Comparison of ENCODE assay signal across 11 cellular contexts in the genomic region with DNA sequence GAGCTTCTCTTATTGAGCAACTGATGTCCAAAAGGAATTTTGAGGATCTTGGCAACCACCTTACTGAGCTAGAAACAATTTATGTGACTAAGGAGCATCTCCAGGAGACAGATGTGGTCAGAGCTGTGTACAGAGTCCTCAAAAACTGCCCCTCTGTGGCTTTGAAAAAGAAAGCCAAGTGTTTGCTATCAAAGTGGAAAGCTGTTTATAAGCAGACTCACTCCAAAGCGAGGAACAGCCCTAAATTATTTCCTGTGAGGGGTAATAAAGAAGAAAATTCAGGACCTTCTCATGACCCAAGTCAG. TPM values are rescaled to one million over a fixed set of nuclear protein-coding genes. Genes with fewer than 3 reads are reported as not detected.
A peak's percentile ranks its signal among the peaks of the same experiment; 100 is the strongest.
DNase-seq lines count a peak whose midpoint lies in the region; ATAC-seq, FAIRE-seq and TF ChIP-seq lines count a peak whose summit lies in the region.
"Had no signal": no experiment of that assay in that cellular context is flagged by ENCODE, and none has a peak within 500 bp of the region (broad histone marks: within the 10 kb centered on the region; RNA-seq: fewer than 3 reads in every experiment).

No MANE protein-coding gene starts in this region.

- peak overlapping the region; percentile 22 for H3K27ac Mint-ChIP-seq in central memory CD8-positive, alpha-beta T cell (ENCODE audit: low read depth)
- H3K27ac Mint-ChIP-seq in H9, result no peak overlapping the region

- FAIRE-seq in urothelium cell line (lab: Jason Lieb, UNC), result no peak

- H3K27me3 ChIP-seq in muscle layer of colon (ENCODE audit: control insufficient read depth in 1 of 2, insufficient read depth in 2 of 2, low read length in 2 of 2) (no peaks in the 10 kb centered on the region), H9 (ENCODE audit: insufficient read depth, low read length) (no peaks in the 10 kb centered on the region)

- WGBS in H9 (ENCODE audit: extremely low coverage, insufficient read length, low lambda C conversion rate), result no CpG with 5 or more reads among the region's 1 CpG

- H2AFZ ChIP-seq in H9 (ENCODE audit: low read length), result no peak overlapping the region

- H4K91ac ChIP-seq in H9 (ENCODE audit: insufficient read length, low read depth, low read length), result no peak overlapping the region

- H3K36me3 ChIP-seq in muscle layer of colon (ENCODE audit: insufficient read depth, low read length), result no peaks in the 10 kb centered on the region

- H3K36me3 Mint-ChIP-seq in central memory CD8-positive, alpha-beta T cell (ENCODE audit: insufficient read depth), result peaks cover 34% of the 10 kb centered on the region
- H3K36me3 Mint-ChIP-seq in H9 (ENCODE audit: insufficient read depth in 1 of 3, low read depth in 3 of 3), result peaks cover 15 to 34% (median 31%) of the 10 kb centered on the region in 3 experiments; a peak in 6 of 7 replicates

- H3T11ph ChIP-seq in H9 (ENCODE audit: low read length), result no peak overlapping the region

- H3K9me3 ChIP-seq in muscle layer of colon (ENCODE audit: low read length) (no peaks in the 10 kb centered on the region), H9 (ENCODE audit: control insufficient read depth, low read depth, low read length) (no peaks in the 10 kb centered on the region)

- H3K4me1 ChIP-seq in muscle layer of colon (ENCODE audit: insufficient read depth, low read length) (peaks cover 7% of the 10 kb centered on the region), H9 (ENCODE audit: insufficient read depth, low read length) (no peaks in the 10 kb centered on the region)

- H3K27me3 Mint-ChIP-seq in central memory CD8-positive, alpha-beta T cell, result no peaks in the 10 kb centered on the region
- H3K27me3 Mint-ChIP-seq in H9 (ENCODE audit: low read depth), result no peaks in the 10 kb centered on the region
- H3K27me3 Mint-ChIP-seq: brain had no signal

- peak overlapping the region; percentile 37 for H3K27ac ChIP-seq in muscle layer of colon (ENCODE audit: low read depth, low read length)
- H3K27ac ChIP-seq in H9 (ENCODE audit: insufficient read length, low read depth, low read length), result no peak overlapping the region

- H4K20me1 ChIP-seq in H9 (ENCODE audit: control insufficient read depth, insufficient read depth, insufficient read length), result no peaks in the 10 kb centered on the region

- no peak overlapping the region for H2BK15ac ChIP-seq in H9 (ENCODE audit: low read depth, low read length)

- no peaks in the 10 kb centered on the region for H3K9me3 Mint-ChIP-seq in central memory CD8-positive, alpha-beta T cell
- peaks cover 38 to 59% of the 10 kb centered on the region in 2 experiments for H3K9me3 Mint-ChIP-seq in H9

- no peak overlapping the region for H3K14ac ChIP-seq in H9 (ENCODE audit: insufficient read depth, low read length)

- TF ChIP-seq CTCF in AG10803 (conservative IDR thresholded peaks at IDR 0.05; ENCODE audit: low read length), result no peak
- no peak for TF ChIP-seq CTCF in H9 (conservative IDR thresholded peaks at IDR 0.05)

- no peaks in the 10 kb centered on the region for H3K23me2 ChIP-seq in H9 (ENCODE audit: insufficient read length, low read depth, low read length, poor library complexity, severe bottlenecking)

- H3K4me1 Mint-ChIP-seq in central memory CD8-positive, alpha-beta T cell, result peaks cover 5% of the 10 kb centered on the region
- peaks cover 6 to 7% of the 10 kb centered on the region in 2 experiments for H3K4me1 Mint-ChIP-seq in H9

- peak; percentile 95 for DNase-seq in AG10803 (ENCODE audit: low read depth)
- no peak for DNase-seq in central memory CD8-positive, alpha-beta T cell (ENCODE audit: low spot score in 2 of 2)
- no peak for DNase-seq in H9
- DNase-seq in Ammon's horn (ENCODE audit: low spot score), result no peak
- DNase-seq in DMS53 (lab: John Stamatoyannopoulos, UW), result no peak
- DNase-seq in urothelium cell line (ENCODE audit: low spot score), result no peak
- DNase-seq: NCI-H1694 treated with DMSO at 0.1 percent for 48 hours had no signal

- no peak overlapping the region for H4K8ac ChIP-seq in H9 (replicated peaks; ENCODE audit: insufficient read length, low read depth, low read length)

- no peaks in the 10 kb centered on the region for H3K79me2 ChIP-seq in H9 (ENCODE audit: insufficient read depth, low read length)

- peak overlapping the region; percentile 13 for H3K4me3 Mint-ChIP-seq in central memory CD8-positive, alpha-beta T cell
- H3K4me3 Mint-ChIP-seq in H9, result no peak overlapping the region

- H3K79me1 ChIP-seq in H9 (ENCODE audit: insufficient read depth, low read depth, low read length, poor library complexity, severe bottlenecking), result no peaks in the 10 kb centered on the region

- H3K4ac ChIP-seq in H9 (ENCODE audit: low read depth, low read length), result no peak overlapping the region

- no peak overlapping the region for H3K56ac ChIP-seq in H9 (ENCODE audit: insufficient read length, low read depth, low read length)

- H2BK20ac ChIP-seq in H9 (ENCODE audit: low read depth, low read length, poor library complexity, severe bottlenecking), result no peak overlapping the region

- H3K4me2 ChIP-seq in H9 (ENCODE audit: insufficient read depth, insufficient read length, low read length), result no peak overlapping the region

- no peak overlapping the region for H3K23ac ChIP-seq in H9 (ENCODE audit: insufficient read length, low read depth, low read length)

- peak overlapping the region; percentile 26 for H3K4me3 ChIP-seq in AG10803 (ENCODE audit: low read length)
- H3K4me3 ChIP-seq in muscle layer of colon (ENCODE audit: low read depth in 1 of 2, low read length in 2 of 2), result peak overlapping the region in 1 of 2 donors; percentile 30
- H3K4me3 ChIP-seq: lung had no signal

- H2BK120ac ChIP-seq in H9 (ENCODE audit: low read depth, low read length, poor library complexity, severe bottlenecking), result no peak overlapping the region

- no peak overlapping the region for H2AK5ac ChIP-seq in H9 (ENCODE audit: insufficient read length, low read length)

- H2BK5ac ChIP-seq in H9 (ENCODE audit: insufficient read length, low read length), result no peak overlapping the region

- ATAC-seq in GM18867 (IDR thresholded peaks at IDR 0.05; ENCODE audit: unreplicated experiment), result peak; percentile 8
- no peak for ATAC-seq in central memory CD8-positive, alpha-beta T cell (replicated peaks; ENCODE audit: extremely low read depth, poor library complexity, severe bottlenecking)

- H3K18ac ChIP-seq in H9 (ENCODE audit: insufficient read length, low read depth, low read length), result no peak overlapping the region

- no peak overlapping the region for H4K5ac ChIP-seq in H9 (ENCODE audit: insufficient read length, low read depth, low read length)

- H2BK12ac ChIP-seq in H9 (ENCODE audit: insufficient read length, low read depth, low read length), result no peak overlapping the region

- H3K9ac ChIP-seq in muscle layer of colon (ENCODE audit: low read length) (no peak overlapping the region), H9 (ENCODE audit: extremely low read depth, insufficient read length, low read length) (no peak overlapping the region)

RNA-seq across cellular contexts. Expression of gene TCEANC, which starts 9.5 kb away (rescaled TPM):
- 2.7 and 3.1 TPM in 2 replicates for total RNA-seq in H9 (2021)

RNA-seq across cellular contexts. Expression of gene RAB9A, which starts 26.4 kb away (rescaled TPM):
- total RNA-seq in H9 (2021), result 20.9 and 21.3 TPM in 2 replicates
